Comparison of ENCODE assay signal across 23 cellular contexts in genomic region chr20:50991076-50991475, GRCh38. TPM values are rescaled to one million over a fixed set of nuclear protein-coding genes. Genes with fewer than 3 reads are reported as not detected.
A peak's percentile ranks its signal among the peaks of the same experiment; 100 is the strongest.
DNase-seq lines count a peak whose midpoint lies in the region; ATAC-seq and TF ChIP-seq lines count a peak whose summit lies in the region.
"Had no signal": no experiment of that assay in that cellular context is flagged by ENCODE, and none has a peak within 500 bp of the region (broad histone marks: within the 10 kb centered on the region; RNA-seq: fewer than 3 reads in every experiment).

No MANE protein-coding gene starts in this region.

- in situ Hi-C loops in HAP-1 (cut with MboI; ENCODE audit: low sequenced_read_pairs): loop anchor here (25.0 kb wide), 1 partner anchor 1096 kb away; no protein-coding TSS in a partner anchor

- peak overlapping the region; percentile 67; the same call in 1 of the 2 replicates for H3K27ac Mint-ChIP-seq in GM23338
- H3K27ac Mint-ChIP-seq in natural killer cell treated with Interleukin-12 subunit alpha and Interleukin-12 subunit beta and Interleukin-15 and Interleukin-18, amount 100 ng/mL, for 72 hours: no peak overlapping the region
- H3K27ac Mint-ChIP-seq: CD4-positive, alpha-beta T cell had no signal

- H3K9me3 ChIP-seq in NT2/D1 (ENCODE audit: insufficient read depth, low read length) (peaks cover 9% of the 10 kb centered on the region; the same call in 1 of the 2 replicates), HAP-1 (no peaks in the 10 kb centered on the region; the same call in 1 of the 2 replicates)
- H3K9me3 ChIP-seq: BLaER1, MG63 had no signal

- H3K4ac ChIP-seq in mesendoderm (ENCODE audit: low read depth, low read length): no peak overlapping the region

- H4K5ac ChIP-seq in mesendoderm (ENCODE audit: low read length): no peak overlapping the region

- no peak overlapping the region for H3K23ac ChIP-seq in mesendoderm (ENCODE audit: low read length)

- DNase-seq in GM23338 (ENCODE audit: low spot score): no peak
- peak; percentile 42 for DNase-seq in NT2/D1 (ENCODE audit: low read depth, low spot score)
- peak; percentile 27 for DNase-seq in epithelial cell of esophagus (ENCODE audit: low read depth)
- no peak for DNase-seq in mesendoderm
- no peak for DNase-seq in NCI-H1105 treated with DMSO at 0.1 percent for 48 hours (lab: John Stamatoyannopoulos, UW)
- DNase-seq in natural killer cell treated with Interleukin-12 subunit alpha and Interleukin-12 subunit beta and Interleukin-15 and Interleukin-18, amount 100 ng/mL, for 72 hours (ENCODE audit: low spot score): no peak
- no peak for DNase-seq in HAP-1 (ENCODE audit: low spot score in 2 of 2)
- DNase-seq: ACHN; CD4-positive, alpha-beta T cell; COR-L47; DMS79; Kasumi-1; MG63; NCI-H1417 treated with DMSO at 0.1 percent for 48 hours; NCI-H187 treated with DMSO at 0.1 percent for 48 hours; NCI-H2107; NCI-H446 treated with DMSO at 0.1 percent for 48 hours; NCI-H526 treated with DMSO at 0.1 percent for 48 hours; PC-9; RPMI8226 had no signal

- no peaks in the 10 kb centered on the region for H3K36me3 Mint-ChIP-seq in GM23338 (ENCODE audit: low read depth)
- H3K36me3 Mint-ChIP-seq in natural killer cell treated with Interleukin-12 subunit alpha and Interleukin-12 subunit beta and Interleukin-15 and Interleukin-18, amount 100 ng/mL, for 72 hours: no peaks in the 10 kb centered on the region

- peak overlapping the region; percentile 20 for H3K18ac ChIP-seq in mesendoderm (ENCODE audit: low read length)

- ATAC-seq in GM23338 (no peak), esophagus mucosa (no peak)
- no peak for ATAC-seq in natural killer cell treated with Interleukin-12 subunit alpha and Interleukin-12 subunit beta and Interleukin-15 and Interleukin-18, amount 100 ng/mL, for 72 hours
- ATAC-seq: SK-N-SH treated with all-trans-retinoic acid at 6 μM for 48 hours had no signal

- H3K79me1 ChIP-seq in mesendoderm (ENCODE audit: low read length): no peaks in the 10 kb centered on the region

- H2AFZ ChIP-seq in GM23338: peak overlapping the region; percentile 33; the same call in 1 of the 2 replicates
- H2AFZ ChIP-seq: PC-9 had no signal

- H3K9me2 ChIP-seq in GM23338 (ENCODE audit: insufficient read depth): no peaks in the 10 kb centered on the region

- H3K4me1 ChIP-seq in GM23338 (ENCODE audit: insufficient read depth) (peaks cover 12% of the 10 kb centered on the region; the same call in 1 of the 2 replicates), NT2/D1 (ENCODE audit: insufficient read depth, insufficient read length) (peaks cover 3% of the 10 kb centered on the region), mesendoderm (ENCODE audit: control insufficient read depth, low read depth, low read length) (peaks cover 8% of the 10 kb centered on the region), HAP-1 (no peaks in the 10 kb centered on the region)

- H3K56ac ChIP-seq in mesendoderm (ENCODE audit: low read length): no peak overlapping the region

- H3F3A ChIP-seq in GM23338 (replicated peaks; ENCODE audit: low read depth): 0 out of 2 replicates have a peak, but pooled peaks cover 3% of the 10 kb centered on the region

- no peaks in the 10 kb centered on the region for H4K20me1 ChIP-seq in GM23338 (replicated peaks; ENCODE audit: insufficient read depth)
- H4K20me1 ChIP-seq: BLaER1 had no signal

- no peak overlapping the region for H2BK5ac ChIP-seq in mesendoderm (ENCODE audit: low read length)

- H2BK120ac ChIP-seq in mesendoderm (ENCODE audit: low read depth, low read length): no peak overlapping the region

- peaks cover 18% of the 10 kb centered on the region for H3K27me3 Mint-ChIP-seq in GM23338 (ENCODE audit: insufficient read depth, low read depth, poor library complexity)
- H3K27me3 Mint-ChIP-seq in natural killer cell treated with Interleukin-12 subunit alpha and Interleukin-12 subunit beta and Interleukin-15 and Interleukin-18, amount 100 ng/mL, for 72 hours: peaks cover 10 to 17% of the 10 kb centered on the region in 2 donors

- peak overlapping the region; percentile 34; the same call in 1 of the 2 replicates for H3K4me2 ChIP-seq in GM23338
- H3K4me2 ChIP-seq in mesendoderm (ENCODE audit: low read length): no peak overlapping the region
- H3K4me2 ChIP-seq: BLaER1, PC-9 had no signal

- peaks cover 32% of the 10 kb centered on the region for H3K4me1 Mint-ChIP-seq in GM23338
- peaks cover 0 to 5% of the 10 kb centered on the region in 2 donors for H3K4me1 Mint-ChIP-seq in natural killer cell treated with Interleukin-12 subunit alpha and Interleukin-12 subunit beta and Interleukin-15 and Interleukin-18, amount 100 ng/mL, for 72 hours (ENCODE audit: low read depth in 2 of 2)

- H3K27ac ChIP-seq in GM23338 (ENCODE audit: low read depth): peak overlapping the region; percentile 86; the same call in 1 of the 2 replicates
- H3K27ac ChIP-seq in mesendoderm (ENCODE audit: low read depth, low read length): no peak overlapping the region
- H3K27ac ChIP-seq: BLaER1, PC-9 had no signal

- H2BK15ac ChIP-seq in mesendoderm (replicated peaks; ENCODE audit: low read depth): no peak overlapping the region

- no peaks in the 10 kb centered on the region for H3K79me2 ChIP-seq in GM23338 (replicated peaks; ENCODE audit: insufficient read depth)
- no peaks in the 10 kb centered on the region for H3K79me2 ChIP-seq in mesendoderm (ENCODE audit: control insufficient read depth, insufficient read depth, low read length)

- H2AK5ac ChIP-seq in mesendoderm (ENCODE audit: low read length): no peak overlapping the region

- H3K9me3 Mint-ChIP-seq in GM23338: peaks cover 6% of the 10 kb centered on the region; the same call in 2 of the 3 replicates
- H3K9me3 Mint-ChIP-seq in natural killer cell treated with Interleukin-12 subunit alpha and Interleukin-12 subunit beta and Interleukin-15 and Interleukin-18, amount 100 ng/mL, for 72 hours: no peaks in the 10 kb centered on the region
- H3K9me3 Mint-ChIP-seq: CD4-positive, alpha-beta T cell had no signal

- TF ChIP-seq CTCF in GM23338 (conservative IDR thresholded peaks at IDR 0.05; ENCODE audit: low read depth in 2 of 2) (no peak), epithelial cell of esophagus (IDR thresholded peaks at IDR 0.05; ENCODE audit: insufficient read depth, low read depth, low read length, missing control alignments) (no peak)

- no peak overlapping the region for H3K4me3 Mint-ChIP-seq in GM23338
- no peak overlapping the region for H3K4me3 Mint-ChIP-seq in natural killer cell treated with Interleukin-12 subunit alpha and Interleukin-12 subunit beta and Interleukin-15 and Interleukin-18, amount 100 ng/mL, for 72 hours
- H3K4me3 Mint-ChIP-seq: CD4-positive, alpha-beta T cell had no signal

- WGBS in mesendoderm (ENCODE audit: extremely low coverage, insufficient coverage, low lambda C conversion rate): no CpG with 5 or more reads among the region's 3 CpGs

- H3K27me3 ChIP-seq in GM23338 (ENCODE audit: insufficient read depth): no peaks in the 10 kb centered on the region
- no peaks in the 10 kb centered on the region for H3K27me3 ChIP-seq in NT2/D1 (ENCODE audit: insufficient read depth, insufficient read length)
- H3K27me3 ChIP-seq in mesendoderm (ENCODE audit: insufficient read depth, low read length, poor library complexity): no peaks in the 10 kb centered on the region
- no peaks in the 10 kb centered on the region for H3K27me3 ChIP-seq in HAP-1 (ENCODE audit: low read depth)
- H3K27me3 ChIP-seq: BLaER1 had no signal

- H4K8ac ChIP-seq in mesendoderm (ENCODE audit: low read depth, low read length): no peak overlapping the region

- H3K36me3 ChIP-seq in GM23338 (ENCODE audit: insufficient read depth) (no peaks in the 10 kb centered on the region), NT2/D1 (ENCODE audit: insufficient read depth, insufficient read length, low read length) (no peaks in the 10 kb centered on the region), mesendoderm (ENCODE audit: control insufficient read depth, insufficient read depth, low read length) (no peaks in the 10 kb centered on the region), HAP-1 (replicated peaks) (no peaks in the 10 kb centered on the region)
- H3K36me3 ChIP-seq: BLaER1, MG63 had no signal

- H3K9ac ChIP-seq in NT2/D1 (ENCODE audit: insufficient read length, low read depth) (peak overlapping the region; percentile 24), mesendoderm (ENCODE audit: low read length) (no peak overlapping the region)
- H3K9ac ChIP-seq: BLaER1 had no signal

- H3K4me3 ChIP-seq in GM23338 (no peak overlapping the region), NT2/D1 (ENCODE audit: insufficient read length, low read depth) (no peak overlapping the region), epithelial cell of esophagus (ENCODE audit: low read length) (no peak overlapping the region), mesendoderm (ENCODE audit: low read length) (no peak overlapping the region), HAP-1 (no peak overlapping the region)
- H3K4me3 ChIP-seq: BLaER1, MG63, PC-9 had no signal

RNA-seq across cellular contexts. Expression of gene KCNG1, which starts 31.8 kb away (rescaled TPM):
- total RNA-seq in GM23338 (2014; rRNA removed; shearing (Covaris generic)): 26.3 and 31.0 TPM in 2 replicates
- 6.6 and 8.1 TPM in 2 replicates for polyA plus RNA-seq in GM23338 (2016; fragmentation: Nextera tagmentation; extraction: Ambion mirVana)
- 120 TPM for polyA plus RNA-seq in mesendoderm (2013, experiment 1 of 2)
- 118 TPM for polyA plus RNA-seq in mesendoderm (2013, experiment 2 of 2)
- total RNA-seq in natural killer cell treated with Interleukin-12 subunit alpha and Interleukin-12 subunit beta and Interleukin-15 and Interleukin-18, amount 100 ng/mL, for 72 hours: not detected
- total RNA-seq in esophagus mucosa: 9.9 TPM
- total RNA-seq: CD4-positive, alpha-beta T cell; PC-9 had no signal

RNA-seq across cellular contexts. Expression of gene MOCS3, which starts 32.5 kb away (rescaled TPM):
- total RNA-seq in GM23338 (2014; rRNA removed; shearing (Covaris generic)): 9.1 and 9.4 TPM in 2 replicates
- 2.2 and 3.1 TPM in 2 replicates for polyA plus RNA-seq in GM23338 (2016; fragmentation: Nextera tagmentation; extraction: Ambion mirVana)
- polyA plus RNA-seq in mesendoderm (2013, experiment 1 of 2): 4.0 TPM
- polyA plus RNA-seq in mesendoderm (2013, experiment 2 of 2): 4.3 TPM
- 1 to 10 TPM; 5.7 to 5.9 TPM for total RNA-seq in natural killer cell treated with Interleukin-12 subunit alpha and Interleukin-12 subunit beta and Interleukin-15 and Interleukin-18, amount 100 ng/mL, for 72 hours
- 4.1 TPM for total RNA-seq in esophagus mucosa

RNA-seq across cellular contexts. Expression of gene DPM1, which starts 32.7 kb away (rescaled TPM):
- total RNA-seq in GM23338 (2014; rRNA removed; shearing (Covaris generic)): 71.7 and 80.2 TPM in 2 replicates
- 117 and 130 TPM in 2 replicates for polyA plus RNA-seq in GM23338 (2016; fragmentation: Nextera tagmentation; extraction: Ambion mirVana)
- polyA plus RNA-seq in mesendoderm (2013, experiment 1 of 2): 77.5 TPM
- polyA plus RNA-seq in mesendoderm (2013, experiment 2 of 2): 81.0 TPM
- 10 to 100 TPM; 42.0 to 49.5 TPM for total RNA-seq in natural killer cell treated with Interleukin-12 subunit alpha and Interleukin-12 subunit beta and Interleukin-15 and Interleukin-18, amount 100 ng/mL, for 72 hours
- 33.9 TPM for total RNA-seq in esophagus mucosa

RNA-seq across cellular contexts. Expression of gene ADNP, which starts 59.8 kb away (rescaled TPM):
- total RNA-seq in GM23338 (2014; rRNA removed; shearing (Covaris generic)): 95.0 and 98.0 TPM in 2 replicates
- polyA plus RNA-seq in GM23338 (2016; fragmentation: Nextera tagmentation; extraction: Ambion mirVana): 83.9 and 106 TPM in 2 replicates
- 118 TPM for polyA plus RNA-seq in mesendoderm (2013, experiment 1 of 2)
- 114 TPM for polyA plus RNA-seq in mesendoderm (2013, experiment 2 of 2)
- total RNA-seq in natural killer cell treated with Interleukin-12 subunit alpha and Interleukin-12 subunit beta and Interleukin-15 and Interleukin-18, amount 100 ng/mL, for 72 hours: 10 to 100 TPM; 55.0 to 81.8 TPM
- 42.3 TPM for total RNA-seq in esophagus mucosa

Comparison
In these comparisons a context has a peak if more than half of its experiments do, and no peak if none do; other contexts are left out.
1. DNase-seq: peak in NT2/D1 (single experiment) and epithelial cell of esophagus (single experiment); none in GM23338 (single experiment), mesendoderm (single experiment), NCI-H1105 treated with DMSO at 0.1 percent for 48 hours (single experiment), natural killer cell treated with Interleukin-12 subunit alpha and Interleukin-12 subunit beta and Interleukin-15 and Interleukin-18, amount 100 ng/mL, for 72 hours (single experiment) and HAP-1 (0 of 2).